ENCODE assay signal across 11 cellular contexts in genomic region chr3:52236424-52236886, GRCh38. TPM values are rescaled to one million over a fixed set of nuclear protein-coding genes. Genes with fewer than 3 reads are reported as not detected.
DNase-seq lines count a peak whose midpoint lies in the region; ATAC-seq, FAIRE-seq and TF ChIP-seq lines count a peak whose summit lies in the region.
"Had no signal": no experiment of that assay in that cellular context is flagged by ENCODE, and none has a peak within 500 bp of the region (broad histone marks: within the 10 kb centered on the region; RNA-seq: fewer than 3 reads in every experiment).

No MANE protein-coding gene starts in this region.

- H3K27me3 ChIP-seq in H7 (ENCODE audit: control insufficient read depth, insufficient read depth, low read length), result no peaks in the 10 kb centered on the region
- H3K27me3 ChIP-seq: adrenal gland had no signal

- CTCF ChIA-PET in A549 (lab: Yijun Ruan, JAX), result interaction anchor here (0.6 to 11.4 kb wide), 6 partner anchors 13 to 1029 kb away, joined by 3 to 198 read pairs (median 5); partner anchors contain the start of genes TLR9 and WDR82

- no peak overlapping the region; the same call in 2 of the 3 replicates for H3K4me3 ChIP-seq in A549
- H3K4me3 ChIP-seq in H7 (ENCODE audit: insufficient read depth, low read depth, low read length), result no peak overlapping the region

- H3K27ac ChIP-seq in A549, result peak overlapping the region; percentile 98

- no peak for TF ChIP-seq POLR2A in A549 (IDR thresholded peaks at IDR 0.05; ENCODE audit: low read length)

- peaks cover 32% of the 10 kb centered on the region for H3K4me1 ChIP-seq in A549

- no peak for TF ChIP-seq EP300 in A549 (IDR thresholded peaks at IDR 0.05)

- POLR2A ChIA-PET in A549 (lab: Yijun Ruan, JAX), result interaction anchor here (1.1 to 1.3 kb wide), 2 partner anchors 51 to 241 kb away, joined by 3 to 4 read pairs; partner anchors contain the start of genes GLYCTK and RPL29
- POLR2A ChIA-PET in naive thymus-derived CD8-positive, alpha-beta T cell (lab: Charles Lee), result interaction anchor here (1.1 to 58.8 kb wide), 5 partner anchors 1 to 218 kb away, joined by 3 to 1841 read pairs (median 1452); partner anchors contain the start of genes GLYCTK, PPM1M, TLR9 and TNNC1

- DNase-seq in A549 (ENCODE audit: low read depth in 1 of 2, low spot score in 1 of 2) (no peak), H7 (peak; percentile 47), NCI-H748 (lab: John Stamatoyannopoulos, UW; ENCODE audit: unreplicated experiment) (no peak), SK-N-DZ (ENCODE audit: low spot score) (no peak), GM19240 (ENCODE audit: insufficient read length, low spot score) (no peak)
- DNase-seq in naive thymus-derived CD8-positive, alpha-beta T cell, result peak in 1 of 10 donors; percentile 57
- no peak for DNase-seq in activated CD8-positive, alpha-beta memory T cell treated with anti-CD3 and anti-CD28 coated beads for 24 hours
- DNase-seq: Caco-2, HCEC 1CT had no signal

- H3K4me3 Mint-ChIP-seq in brain, result peak overlapping the region in 4 of 5 experiments; percentile 16 to 96 (median 50)
- H3K4me3 Mint-ChIP-seq in naive thymus-derived CD8-positive, alpha-beta T cell, result peak overlapping the region; percentile 42 to 99 (median 92)

- no peaks in the 10 kb centered on the region for H3K9me3 ChIP-seq in A549
- H3K9me3 ChIP-seq: adrenal gland, Caco-2 had no signal

- peaks cover 3% of the 10 kb centered on the region for H3K36me3 ChIP-seq in H7 (replicated peaks; ENCODE audit: control insufficient read depth, insufficient read depth, low read length)

- TF ChIP-seq CTCF in A549 (IDR thresholded peaks at IDR 0.05), result no peak
- no peak for TF ChIP-seq CTCF in brain (conservative IDR thresholded peaks at IDR 0.05)

- H3K4me2 ChIP-seq in A549, result peak overlapping the region; percentile 79

- no peaks in the 10 kb centered on the region for H3K9me3 Mint-ChIP-seq in brain
- no peaks in the 10 kb centered on the region for H3K9me3 Mint-ChIP-seq in naive thymus-derived CD8-positive, alpha-beta T cell

- peaks cover 6% of the 10 kb centered on the region for H3K27me3 Mint-ChIP-seq in brain
- H3K27me3 Mint-ChIP-seq in naive thymus-derived CD8-positive, alpha-beta T cell, result no peaks in the 10 kb centered on the region

- 81% methylated on average over 3 of the region's 5 CpGs for WGBS in A549 (ENCODE audit: missing lambda C conversion rate)

- peaks cover 72% of the 10 kb centered on the region for H3K4me1 Mint-ChIP-seq in brain
- H3K4me1 Mint-ChIP-seq in naive thymus-derived CD8-positive, alpha-beta T cell, result peaks cover 34 to 88% (median 87%) of the 10 kb centered on the region in 4 donors

- peak overlapping the region in 4 of 5 experiments; percentile 16 to 98 (median 56) for H3K27ac Mint-ChIP-seq in brain
- H3K27ac Mint-ChIP-seq in naive thymus-derived CD8-positive, alpha-beta T cell, result peak overlapping the region; percentile 33 to 88 (median 77)

- ATAC-seq in A549, result no peak
- no peak for ATAC-seq in naive thymus-derived CD8-positive, alpha-beta T cell

- peaks cover 4% of the 10 kb centered on the region for H3K36me3 Mint-ChIP-seq in brain
- peaks cover 0 to 33% (median 3%) of the 10 kb centered on the region in 3 donors for H3K36me3 Mint-ChIP-seq in naive thymus-derived CD8-positive, alpha-beta T cell

- no peak for TF ChIP-seq RAD21 in A549 (conservative IDR thresholded peaks at IDR 0.05 in 1 of 2, IDR thresholded peaks at IDR 0.05 in 1 of 2)

- FAIRE-seq in A549 (lab: Jason Lieb, UNC), result no peak

TF ChIP-seq in A549, 52 proteins besides CTCF, POLR2A, EP300 and RAD21 (continues in another document):
- TF ChIP-seq CBX8 (IDR thresholded peaks at IDR 0.05), result no peak
- TF ChIP-seq ATOH8 (CRISPR knock-in tag; IDR thresholded peaks at IDR 0.05; ENCODE audit: low read depth), result no peak
- TF ChIP-seq CBX2 (IDR thresholded peaks at IDR 0.05; ENCODE audit: borderline replicate concordance, low read depth), result no peak
- no peak for TF ChIP-seq SREBF2 (IDR thresholded peaks at IDR 0.05)

RNA-seq across cellular contexts. Expression of gene TWF2, which starts 2.5 kb away (rescaled TPM):
- polyA plus RNA-seq in A549 (2011; rRNA removed) (36.8 and 46.3 TPM in 2 replicates), A549 (2017; fragmentation: RNase III; extraction: RNeasy Plus Mini Kit Qiagen cat#74134 plus additional on column Dnase treatment) (50.5 to 55.4 TPM (median 53.6 TPM) in 3 replicates), brain (ENCODE audit: insufficient read depth, low read depth, low replicate concordance) (49.4 TPM)
- 102 and 123 TPM in 2 replicates for polyA plus RNA-seq in A549 (2012; cell fraction: cytosol; rRNA removed)
- 130 and 152 TPM in 2 replicates for polyA plus RNA-seq in A549 (2012; cell fraction: nucleus; rRNA removed)
- polyA minus RNA-seq in A549 (2011; rRNA and poly(A)+ RNA removed), result 32.6 and 42.2 TPM in 2 replicates
- 85.8 and 99.0 TPM in 2 replicates for total RNA-seq in H7 (2014; rRNA removed; shearing (Covaris generic))
- 10 to 100 TPM; 77.2 to 77.6 TPM for total RNA-seq in naive thymus-derived CD8-positive, alpha-beta T cell
- polyA plus RNA-seq in naive thymus-derived CD8-positive, alpha-beta T cell, result 100 to 1,000 TPM; 112 to 171 (median 142) TPM
- polyA plus RNA-seq in SK-N-DZ (2014; cell fraction: cytosol; rRNA removed), result 60.0 and 63.4 TPM in 2 replicates
- polyA plus RNA-seq in SK-N-DZ (2014; cell fraction: nucleus; rRNA removed), result 36.8 and 37.7 TPM in 2 replicates

RNA-seq across cellular contexts. Expression of gene PPM1M, which starts 9.1 kb away (rescaled TPM):
- polyA plus RNA-seq in A549 (2011; rRNA removed) (6.3 and 8.8 TPM in 2 replicates), A549 (2017; fragmentation: RNase III; extraction: RNeasy Plus Mini Kit Qiagen cat#74134 plus additional on column Dnase treatment) (5.8 to 8.0 TPM (median 5.9 TPM) in 3 replicates), brain (ENCODE audit: insufficient read depth, low read depth, low replicate concordance) (15.2 TPM)
- polyA plus RNA-seq in A549 (2012; cell fraction: cytosol; rRNA removed), result 6.3 and 6.6 TPM in 2 replicates
- 12.4 and 13.8 TPM in 2 replicates for polyA plus RNA-seq in A549 (2012; cell fraction: nucleus; rRNA removed)
- polyA minus RNA-seq in A549 (2011; rRNA and poly(A)+ RNA removed), result 6.3 and 7.6 TPM in 2 replicates
- 2.9 and 4.5 TPM in 2 replicates for total RNA-seq in H7 (2014; rRNA removed; shearing (Covaris generic))
- total RNA-seq in naive thymus-derived CD8-positive, alpha-beta T cell, result 100 to 1,000 TPM; 108 to 114 TPM
- polyA plus RNA-seq in naive thymus-derived CD8-positive, alpha-beta T cell, result 100 to 1,000 TPM in 2 of 3 donors, 10 to 100 TPM in 1; 68.0 to 172 (median 106) TPM
- polyA plus RNA-seq in SK-N-DZ (2014; cell fraction: cytosol; rRNA removed), result 6.0 and 7.8 TPM in 2 replicates
- 32.4 and 32.8 TPM in 2 replicates for polyA plus RNA-seq in SK-N-DZ (2014; cell fraction: nucleus; rRNA removed)

RNA-seq across cellular contexts. Expression of gene TLR9, which starts 11.0 kb away (rescaled TPM):
- polyA plus RNA-seq in A549 (2011; rRNA removed) (0.04 and 0.12 TPM in 2 replicates), A549 (2017; fragmentation: RNase III; extraction: RNeasy Plus Mini Kit Qiagen cat#74134 plus additional on column Dnase treatment) (not detected in 3 replicates), brain (ENCODE audit: insufficient read depth, low read depth, low replicate concordance) (0.19 TPM)
- not detected in 2 replicates for polyA plus RNA-seq in A549 (2012; cell fraction: cytosol; rRNA removed)
- polyA plus RNA-seq in A549 (2012; cell fraction: nucleus; rRNA removed), result 0.18 and 0.48 TPM in 2 replicates
- polyA minus RNA-seq in A549 (2011; rRNA and poly(A)+ RNA removed), result 0.10 TPM in 1 of 2 replicates, not detected in the other
- total RNA-seq in H7 (2014; rRNA removed; shearing (Covaris generic)), result not detected in 2 replicates
- total RNA-seq in naive thymus-derived CD8-positive, alpha-beta T cell, result 1 to 10 TPM; 2.4 to 2.8 TPM
- not detected for polyA plus RNA-seq in naive thymus-derived CD8-positive, alpha-beta T cell
- not detected in 2 replicates for polyA plus RNA-seq in SK-N-DZ (2014; cell fraction: cytosol; rRNA removed)
- polyA plus RNA-seq in SK-N-DZ (2014; cell fraction: nucleus; rRNA removed), result not detected in 2 replicates
- total RNA-seq: Caco-2 had no signal

RNA-seq across cellular contexts. Expression of gene ALAS1, which starts 38.5 kb away (rescaled TPM):
- polyA plus RNA-seq in A549 (2011; rRNA removed) (59.7 and 63.7 TPM in 2 replicates), A549 (2017; fragmentation: RNase III; extraction: RNeasy Plus Mini Kit Qiagen cat#74134 plus additional on column Dnase treatment) (50.5 to 56.8 TPM (median 53.9 TPM) in 3 replicates), brain (ENCODE audit: insufficient read depth, low read depth, low replicate concordance) (54.8 TPM)
- polyA plus RNA-seq in A549 (2012; cell fraction: cytosol; rRNA removed), result 69.1 and 77.6 TPM in 2 replicates
- polyA plus RNA-seq in A549 (2012; cell fraction: nucleus; rRNA removed), result 108 and 109 TPM in 2 replicates
- polyA minus RNA-seq in A549 (2011; rRNA and poly(A)+ RNA removed), result 48.5 and 50.9 TPM in 2 replicates
- total RNA-seq in H7 (2014; rRNA removed; shearing (Covaris generic)), result 63.8 and 86.9 TPM in 2 replicates
- total RNA-seq in naive thymus-derived CD8-positive, alpha-beta T cell, result 10 to 100 TPM; 16.2 to 18.8 TPM
- polyA plus RNA-seq in naive thymus-derived CD8-positive, alpha-beta T cell, result 10 to 100 TPM; 14.7 to 28.9 (median 18.5) TPM
- 34.0 and 38.5 TPM in 2 replicates for polyA plus RNA-seq in SK-N-DZ (2014; cell fraction: cytosol; rRNA removed)
- 22.1 and 24.5 TPM in 2 replicates for polyA plus RNA-seq in SK-N-DZ (2014; cell fraction: nucleus; rRNA removed)

RNA-seq across cellular contexts. Expression of gene WDR82, which starts 42.0 kb away (rescaled TPM):
- polyA plus RNA-seq in A549 (2011; rRNA removed), result 52.7 and 58.5 TPM in 2 replicates
- 22.9 and 30.7 TPM in 2 replicates for polyA plus RNA-seq in A549 (2012; cell fraction: cytosol; rRNA removed)
- 9.2 and 12.6 TPM in 2 replicates for polyA plus RNA-seq in A549 (2012; cell fraction: nucleus; rRNA removed)
- 50.6 to 53.8 TPM (median 52.4 TPM) in 3 replicates for polyA plus RNA-seq in A549 (2017; fragmentation: RNase III; extraction: RNeasy Plus Mini Kit Qiagen cat#74134 plus additional on column Dnase treatment)
- polyA minus RNA-seq in A549 (2011; rRNA and poly(A)+ RNA removed), result 42.8 and 42.9 TPM in 2 replicates
- total RNA-seq in H7 (2014; rRNA removed; shearing (Covaris generic)), result 60.3 and 63.8 TPM in 2 replicates
- polyA plus RNA-seq in brain (ENCODE audit: insufficient read depth, low read depth, low replicate concordance), result 66.7 TPM
- total RNA-seq in naive thymus-derived CD8-positive, alpha-beta T cell, result 100 to 1,000 TPM; 190 to 191 TPM
- polyA plus RNA-seq in naive thymus-derived CD8-positive, alpha-beta T cell, result 100 to 1,000 TPM; 136 to 172 (median 146) TPM
- 46.6 and 56.3 TPM in 2 replicates for polyA plus RNA-seq in SK-N-DZ (2014; cell fraction: cytosol; rRNA removed)
- 12.7 and 13.4 TPM in 2 replicates for polyA plus RNA-seq in SK-N-DZ (2014; cell fraction: nucleus; rRNA removed)
